15 cellular contexts compared by ENCODE assay signal in genomic region chr19:46407891-46408426, GRCh38. TPM values are rescaled to one million over a fixed set of nuclear protein-coding genes. Genes with fewer than 3 reads are reported as not detected.
DNase-seq lines count a peak whose midpoint lies in the region; ATAC-seq and TF ChIP-seq lines count a peak whose summit lies in the region.
"Had no signal": no experiment of that assay in that cellular context is flagged by ENCODE, and none has a peak within 500 bp of the region (broad histone marks: within the 10 kb centered on the region; RNA-seq: fewer than 3 reads in every experiment).

No MANE protein-coding gene starts in this region.

- H3K9me3 Mint-ChIP-seq in WTC11, result no peaks in the 10 kb centered on the region
- H3K9me3 Mint-ChIP-seq in nephron, result no peaks in the 10 kb centered on the region
- H3K9me3 Mint-ChIP-seq: activated T-helper 17 cell treated with anti-CD3 and anti-CD28 coated beads, Interleukin-2, amount 50 U/mL, for 72 hours had no signal

- H3K27me3 Mint-ChIP-seq in WTC11 (ENCODE audit: low read depth) (peaks cover 35% of the 10 kb centered on the region), nephron (ENCODE audit: low read depth) (no peaks in the 10 kb centered on the region)

- no peaks in the 10 kb centered on the region for H3K9me3 ChIP-seq in BE2C

- H3K4me1 ChIP-seq in BE2C, result no peaks in the 10 kb centered on the region

- DNase-seq in WTC11 (ENCODE audit: low spot score) (no peak), Right ventricle myocardium superior (no peak), NCI-H526 (lab: John Stamatoyannopoulos, UW) (no peak), BE2C (no peak)
- DNase-seq in activated naive CD4-positive, alpha-beta T cell (lab: John Stamatoyannopoulos, UW), result no peak
- DNase-seq: activated CD8-positive, alpha-beta T cell treated with anti-CD3 and anti-CD28 coated beads, Interleukin-2, amount 10 ng/mL, durations not matched to agents 7 days and 5 days; cortex of kidney; DMS53; NCI-H1436; stimulated activated CD4-positive, alpha-beta T cell treated with anti-CD3 and anti-CD28 coated beads, Interleukin-15, amount 100 ng/mL, for 24 hours had no signal

- peaks cover 13% of the 10 kb centered on the region for H3K36me3 Mint-ChIP-seq in WTC11
- peaks cover 34% of the 10 kb centered on the region for H3K36me3 Mint-ChIP-seq in nephron (ENCODE audit: low read depth)

- peak overlapping the region; percentile 81 for H3K4me3 Mint-ChIP-seq in WTC11
- peak overlapping the region; percentile 82 to 83 (median 83) for H3K4me3 Mint-ChIP-seq in nephron
- H3K4me3 Mint-ChIP-seq: activated CD8-positive, alpha-beta T cell treated with anti-CD3 and anti-CD28 coated beads, Interleukin-2, amount 10 ng/mL, durations not matched to agents 7 days and 5 days; activated T-helper 17 cell treated with anti-CD3 and anti-CD28 coated beads, Interleukin-2, amount 50 U/mL, for 72 hours had no signal

- H3K27me3 ChIP-seq in BE2C, result no peaks in the 10 kb centered on the region

- CTCF ChIA-PET in WTC11 (lab: Charles Lee), result interaction anchor here (0.6 to 2.0 kb wide), 6 partner anchors 24 to 324 kb away, joined by 3 to 11 read pairs (median 6); no protein-coding TSS in a partner anchor

- H3K27ac Mint-ChIP-seq in WTC11 (peak overlapping the region; percentile 76), nephron (peak overlapping the region; percentile 94 to 98 (median 95))
- H3K27ac Mint-ChIP-seq: activated CD8-positive, alpha-beta T cell treated with anti-CD3 and anti-CD28 coated beads, Interleukin-2, amount 10 ng/mL, durations not matched to agents 7 days and 5 days; activated T-helper 17 cell treated with anti-CD3 and anti-CD28 coated beads, Interleukin-2, amount 50 U/mL, for 72 hours had no signal

- ATAC-seq in WTC11 (no peak), Right ventricle myocardium superior (ENCODE audit: poor library complexity) (peak; percentile 3), GM21526 (IDR thresholded peaks at IDR 0.05; ENCODE audit: low FRiP score, unreplicated experiment) (no peak)
- ATAC-seq: activated CD8-positive, alpha-beta T cell treated with anti-CD3 and anti-CD28 coated beads, Interleukin-2, amount 10 ng/mL, durations not matched to agents 7 days and 5 days; activated T-helper 17 cell treated with anti-CD3 and anti-CD28 coated beads, Interleukin-2, amount 50 U/mL, for 72 hours; esophagus mucosa had no signal

- H3K4me1 Mint-ChIP-seq in WTC11, result peaks cover 65% of the 10 kb centered on the region
- H3K4me1 Mint-ChIP-seq in nephron, result peaks cover 63% of the 10 kb centered on the region

- intact Hi-C loops in Right ventricle myocardium superior (cut with DNase I), result no loop called here

- no peak overlapping the region for H3K4me3 ChIP-seq in BE2C (ENCODE audit: low read depth, low read length)

- TF ChIP-seq CTCF in WTC11 (IDR thresholded peaks at IDR 0.05) (no peak), nephron (IDR thresholded peaks at IDR 0.05; ENCODE audit: unreplicated experiment in 3 of 3) (no peak), BE2C (IDR thresholded peaks at IDR 0.05; ENCODE audit: low read depth, low read length) (no peak)

- no peaks in the 10 kb centered on the region for H3K36me3 ChIP-seq in BE2C

- POLR2A ChIA-PET in WTC11 (lab: Charles Lee), result interaction anchor here (0.6 to 1.2 kb wide), 2 partner anchors 33 to 79 kb away, joined by 3 to 8 read pairs; no protein-coding TSS in a partner anchor

TF ChIP-seq in WTC11, 78 proteins besides CTCF, POLR2A, EP300 and RAD21:
- no peak for TF ChIP-seq ZNF263 (CRISPR knock-in tag; IDR thresholded peaks at IDR 0.05; ENCODE audit: low read depth)
- TF ChIP-seq ZNF512 (CRISPR knock-in tag; IDR thresholded peaks at IDR 0.05; ENCODE audit: borderline replicate concordance), result no peak
- TF ChIP-seq JUN (CRISPR knock-in tag; IDR thresholded peaks at IDR 0.05), result no peak
- 0 out of 2 replicates have a peak, but pooled peaks have one; percentile 24 for TF ChIP-seq ETV6 (CRISPR knock-in tag; IDR thresholded peaks at IDR 0.05)
TF ChIP-seq in WTC11: peak in this region for 1.

RNA-seq across cellular contexts. Expression of gene CCDC8, which starts 5.4 kb away (rescaled TPM):
- 25.2 to 27.2 TPM (median 25.7 TPM) in 3 replicates for total RNA-seq in WTC11 (2021)
- total RNA-seq in Right ventricle myocardium superior, result 28.1 TPM
- not detected for polyA plus RNA-seq in BE2C (2012; ENCODE audit: insufficient read depth, insufficient read length, low read depth)
- total RNA-seq: activated CD8-positive, alpha-beta T cell treated with anti-CD3 and anti-CD28 coated beads, Interleukin-2, amount 10 ng/mL, durations not matched to agents 7 days and 5 days; activated T-helper 17 cell treated with anti-CD3 and anti-CD28 coated beads, Interleukin-2, amount 50 U/mL, for 72 hours had no signal

RNA-seq across cellular contexts. Expression of gene PNMA8C, which starts 20.8 kb away (rescaled TPM):
- 1.2 to 2.0 TPM (median 2.0 TPM) in 3 replicates for total RNA-seq in WTC11 (2021)
- not detected for total RNA-seq in Right ventricle myocardium superior
- 0.65 TPM for polyA plus RNA-seq in BE2C (2012; ENCODE audit: insufficient read depth, insufficient read length, low read depth)
- total RNA-seq: activated T-helper 17 cell treated with anti-CD3 and anti-CD28 coated beads, Interleukin-2, amount 50 U/mL, for 72 hours; esophagus mucosa; left lobe of liver had no signal
